Comparison of ENCODE assay signal across 8 cellular contexts in genomic region chr2:144382848-144383247, GRCh38.
DNase-seq lines count a peak whose midpoint lies in the region; ATAC-seq lines count a peak whose summit lies in the region.

No MANE protein-coding gene starts in this region.

- H3K9ac ChIP-seq in BLaER1 treated with 17β-estradiol and CSF1 and Interleukin-3, amounts not matched to agents 10 nM and 100 nM, result 0 out of 22 replicates have a peak overlapping the region, but pooled peaks of 1 of the 11 experiments have one; percentile 28

- H3K4me1 ChIP-seq in BLaER1 treated with 17β-estradiol and CSF1 and Interleukin-3, amounts not matched to agents 10 nM and 100 nM, result peaks cover 25 to 97% (median 46%) of the 10 kb centered on the region in 10 experiments

- H3K4me3 ChIP-seq in BLaER1 treated with 17β-estradiol and CSF1 and Interleukin-3, amounts not matched to agents 10 nM and 100 nM, result no peak overlapping the region

- H3K4me2 ChIP-seq in BLaER1 treated with 17β-estradiol and CSF1 and Interleukin-3, amounts not matched to agents 10 nM and 100 nM, result peak overlapping the region in 10 of 11 experiments; percentile 2 to 75 (median 31); a peak in 13 of 22 replicates

- peak overlapping the region; percentile 15 for H3K4me3 Mint-ChIP-seq in activated T-helper 17 cell treated with anti-CD3 and anti-CD28 coated beads, Interleukin-2, amount 50 U/mL, for 72 hours
- peak overlapping the region; percentile 37 for H3K4me3 Mint-ChIP-seq in stimulated activated memory B cell treated with anti-CD40 and anti-IgM and Interleukin-4, amounts not matched to agents 10 μg/mL and 1 μg/mL and 100 μg/mL, for 72 hours

- H3K27ac Mint-ChIP-seq in activated T-helper 17 cell treated with anti-CD3 and anti-CD28 coated beads, Interleukin-2, amount 50 U/mL, for 72 hours, result peak overlapping the region; percentile 25
- no peak overlapping the region for H3K27ac Mint-ChIP-seq in stimulated activated memory B cell treated with anti-CD40 and anti-IgM and Interleukin-4, amounts not matched to agents 10 μg/mL and 1 μg/mL and 100 μg/mL, for 72 hours

- H3K27me3 ChIP-seq in BLaER1 treated with 17β-estradiol and CSF1 and Interleukin-3, amounts not matched to agents 10 nM and 100 nM, result no peaks in the 10 kb centered on the region

- H3K27ac ChIP-seq in BLaER1 treated with 17β-estradiol and CSF1 and Interleukin-3, amounts not matched to agents 10 nM and 100 nM, result peak overlapping the region; percentile 36 to 70 (median 55); a peak in 19 of 22 replicates

- peaks cover 20 to 38% (median 26%) of the 10 kb centered on the region in 11 experiments; a peak in 21 of 22 replicates for H3K36me3 ChIP-seq in BLaER1 treated with 17β-estradiol and CSF1 and Interleukin-3, amounts not matched to agents 10 nM and 100 nM

- peaks cover 8% of the 10 kb centered on the region for H3K4me1 Mint-ChIP-seq in activated T-helper 17 cell treated with anti-CD3 and anti-CD28 coated beads, Interleukin-2, amount 50 U/mL, for 72 hours
- peaks cover 40% of the 10 kb centered on the region for H3K4me1 Mint-ChIP-seq in stimulated activated memory B cell treated with anti-CD40 and anti-IgM and Interleukin-4, amounts not matched to agents 10 μg/mL and 1 μg/mL and 100 μg/mL, for 72 hours

- DNase-seq in GM19240 (ENCODE audit: insufficient read length, low spot score), result peak; percentile 37
- no peak for DNase-seq in NCI-H146 treated with DMSO at 0.1 percent for 48 hours (lab: John Stamatoyannopoulos, UW; ENCODE audit: unreplicated experiment)
- DNase-seq in SW 1271 (lab: John Stamatoyannopoulos, UW), result no peak
- DNase-seq in effector CD8-positive, alpha-beta T cell (lab: John Stamatoyannopoulos, UW), result no peak

- H3K9me3 Mint-ChIP-seq in activated T-helper 17 cell treated with anti-CD3 and anti-CD28 coated beads, Interleukin-2, amount 50 U/mL, for 72 hours, result no peaks in the 10 kb centered on the region
- no peaks in the 10 kb centered on the region for H3K9me3 Mint-ChIP-seq in stimulated activated memory B cell treated with anti-CD40 and anti-IgM and Interleukin-4, amounts not matched to agents 10 μg/mL and 1 μg/mL and 100 μg/mL, for 72 hours

- H3K27me3 Mint-ChIP-seq in activated T-helper 17 cell treated with anti-CD3 and anti-CD28 coated beads, Interleukin-2, amount 50 U/mL, for 72 hours, result no peaks in the 10 kb centered on the region
- H3K27me3 Mint-ChIP-seq in stimulated activated memory B cell treated with anti-CD40 and anti-IgM and Interleukin-4, amounts not matched to agents 10 μg/mL and 1 μg/mL and 100 μg/mL, for 72 hours, result no peaks in the 10 kb centered on the region

- H3K9me3 ChIP-seq in BLaER1 treated with 17β-estradiol and CSF1 and Interleukin-3, amounts not matched to agents 10 nM and 100 nM (replicated peaks in 1 of 11), result no peaks in the 10 kb centered on the region

- peak; percentile 100 for ATAC-seq in HG03175 (IDR thresholded peaks at IDR 0.05; ENCODE audit: unreplicated experiment)
- ATAC-seq in activated T-helper 17 cell treated with anti-CD3 and anti-CD28 coated beads, Interleukin-2, amount 50 U/mL, for 72 hours (replicated peaks), result peak; percentile 95
- ATAC-seq in stimulated activated memory B cell treated with anti-CD40 and anti-IgM and Interleukin-4, amounts not matched to agents 10 μg/mL and 1 μg/mL and 100 μg/mL, for 72 hours, result peak; percentile 96

- H3K36me3 Mint-ChIP-seq in activated T-helper 17 cell treated with anti-CD3 and anti-CD28 coated beads, Interleukin-2, amount 50 U/mL, for 72 hours (ENCODE audit: low read depth), result no peaks in the 10 kb centered on the region
- no peaks in the 10 kb centered on the region for H3K36me3 Mint-ChIP-seq in stimulated activated memory B cell treated with anti-CD40 and anti-IgM and Interleukin-4, amounts not matched to agents 10 μg/mL and 1 μg/mL and 100 μg/mL, for 72 hours

- peaks cover 26 to 67% (median 44%) of the 10 kb centered on the region in 11 experiments for H4K20me1 ChIP-seq in BLaER1 treated with 17β-estradiol and CSF1 and Interleukin-3, amounts not matched to agents 10 nM and 100 nM
